In genomic region chr11:111836766-111837165, GRCh38 we compare ENCODE assay signal across 13 cellular contexts. TPM values are rescaled to one million over a fixed set of nuclear protein-coding genes. Genes with fewer than 3 reads are reported as not detected.
DNase-seq lines count a peak whose midpoint lies in the region; ATAC-seq, FAIRE-seq and TF ChIP-seq lines count a peak whose summit lies in the region.
"Had no signal": no experiment of that assay in that cellular context is flagged by ENCODE, and none has a peak within 500 bp of the region (broad histone marks: within the 10 kb centered on the region; RNA-seq: fewer than 3 reads in every experiment).

No MANE protein-coding gene starts in this region.

- H3K9ac ChIP-seq in liver (ENCODE audit: low read depth in 1 of 2, low read length in 2 of 2) (no peak overlapping the region), HepG2 (ENCODE audit: insufficient read depth, low read depth, low read length) (no peak overlapping the region)

- TF ChIP-seq RAD21 in liver (IDR thresholded peaks at IDR 0.05) (no peak), HepG2 (CRISPR knock-in tag; IDR thresholded peaks at IDR 0.05) (no peak)

- no peak overlapping the region for H2AFZ ChIP-seq in HepG2 (ENCODE audit: low read length)

- H3K27ac Mint-ChIP-seq in activated CD8-positive, alpha-beta T cell treated with anti-CD3 and anti-CD28 coated beads, Interleukin-2, amount 10 ng/mL, durations not matched to agents 7 days and 5 days = no peak overlapping the region
- H3K27ac Mint-ChIP-seq: activated CD4-positive, alpha-beta memory T cell treated with anti-CD3 and anti-CD28 coated beads for 36 hours had no signal

- no peaks in the 10 kb centered on the region for H3K36me3 ChIP-seq in liver (ENCODE audit: control insufficient read depth in 4 of 4, insufficient read depth in 3 of 4, low read depth in 1 of 4, low read length in 3 of 4)
- peaks cover 3 to 28% of the 10 kb centered on the region in 2 experiments for H3K36me3 ChIP-seq in HepG2 (replicated peaks in 1 of 2; ENCODE audit: control insufficient read depth in 1 of 2, insufficient read depth in 2 of 2, low read length in 2 of 2)
- peaks cover 0 to 50% (median 8%) of the 10 kb centered on the region in 4 donors for H3K36me3 ChIP-seq in upper lobe of left lung
- peaks cover 0 to 80% (median 7%) of the 10 kb centered on the region in 3 donors for H3K36me3 ChIP-seq in esophagus squamous epithelium
- H3K36me3 ChIP-seq: colonic mucosa had no signal

- no peak overlapping the region for H3K4me2 ChIP-seq in HepG2 (ENCODE audit: low read depth, low read length)
- H3K4me2 ChIP-seq: A549 had no signal

- FAIRE-seq in HepG2 (lab: Jason Lieb, UNC) = no peak
- FAIRE-seq: A549, islet of Langerhans had no signal

- TF ChIP-seq POLR2A in HepG2 (IDR thresholded peaks at IDR 0.05; ENCODE audit: insufficient read depth in 1 of 2, low read depth in 2 of 2, low read length in 2 of 2) = no peak
- no peak for TF ChIP-seq POLR2A in upper lobe of left lung (IDR thresholded peaks at IDR 0.05)
- no peak for TF ChIP-seq POLR2A in esophagus squamous epithelium (IDR thresholded peaks at IDR 0.05)

- H3K4me3 ChIP-seq in liver (ENCODE audit: low read depth in 1 of 3, low read length in 3 of 3) (no peak overlapping the region), HepG2 (replicated peaks in 1 of 3; ENCODE audit: insufficient read depth in 1 of 3, low read depth in 2 of 3, low read length in 3 of 3) (no peak overlapping the region), upper lobe of left lung (no peak overlapping the region), esophagus squamous epithelium (no peak overlapping the region)
- H3K4me3 ChIP-seq: A549, colonic mucosa had no signal

- H4K20me1 ChIP-seq in HepG2 (ENCODE audit: insufficient read depth, low read length) = no peaks in the 10 kb centered on the region

- H3K9me3 ChIP-seq in liver (ENCODE audit: control insufficient read depth in 4 of 4, low read length in 3 of 4) = no peaks in the 10 kb centered on the region
- H3K9me3 ChIP-seq in HepG2 (ENCODE audit: low read length) = no peaks in the 10 kb centered on the region
- no peaks in the 10 kb centered on the region for H3K9me3 ChIP-seq in upper lobe of left lung
- H3K9me3 ChIP-seq in esophagus squamous epithelium = no peaks in the 10 kb centered on the region
- H3K9me3 ChIP-seq: A549, colonic mucosa had no signal

- peaks cover 20% of the 10 kb centered on the region for H3K4me1 Mint-ChIP-seq in activated CD8-positive, alpha-beta T cell treated with anti-CD3 and anti-CD28 coated beads, Interleukin-2, amount 10 ng/mL, durations not matched to agents 7 days and 5 days (ENCODE audit: low read depth)

- H3K79me2 ChIP-seq in HepG2 (ENCODE audit: insufficient read depth, low read length) = no peaks in the 10 kb centered on the region

- TF ChIP-seq CTCF in liver (IDR thresholded peaks at IDR 0.05; ENCODE audit: low read depth, low read length, missing input control) = no peak
- TF ChIP-seq CTCF in HepG2 (CRISPR knock-in tag; IDR thresholded peaks at IDR 0.05) = no peak
- no peak for TF ChIP-seq CTCF in upper lobe of left lung (IDR thresholded peaks at IDR 0.05)
- TF ChIP-seq CTCF in esophagus squamous epithelium (IDR thresholded peaks at IDR 0.05) = no peak

- no peak for TF ChIP-seq EP300 in HepG2 (IDR thresholded peaks at IDR 0.05; ENCODE audit: low read depth in 2 of 2, low read length in 2 of 2)
- no peak for TF ChIP-seq EP300 in HepG2 (CRISPR knock-in tag; IDR thresholded peaks at IDR 0.05; ENCODE audit: borderline replicate concordance)
- no peak for TF ChIP-seq EP300 in upper lobe of left lung (IDR thresholded peaks at IDR 0.05)

- DNase-seq in HepG2 (ENCODE audit: low spot score) = no peak
- no peak for DNase-seq in activated CD8-positive, alpha-beta T cell treated with anti-CD3 and anti-CD28 coated beads, Interleukin-2, amount 10 ng/mL, durations not matched to agents 7 days and 5 days
- no peak for DNase-seq in upper lobe of left lung
- DNase-seq in NCI-H1105 treated with DMSO at 0.1 percent for 48 hours (lab: John Stamatoyannopoulos, UW) = no peak
- no peak for DNase-seq in esophagus squamous epithelium (lab: John Stamatoyannopoulos, UW)
- no peak for DNase-seq in Ammon's horn (ENCODE audit: low spot score)
- DNase-seq: activated CD4-positive, alpha-beta memory T cell treated with anti-CD3 and anti-CD28 coated beads for 36 hours; colonic mucosa; stimulated activated naive CD4-positive, alpha-beta T cell had no signal

- H3K9me3 Mint-ChIP-seq in activated CD8-positive, alpha-beta T cell treated with anti-CD3 and anti-CD28 coated beads, Interleukin-2, amount 10 ng/mL, durations not matched to agents 7 days and 5 days (ENCODE audit: insufficient read depth) = no peaks in the 10 kb centered on the region
- H3K9me3 Mint-ChIP-seq: activated CD4-positive, alpha-beta memory T cell treated with anti-CD3 and anti-CD28 coated beads for 36 hours had no signal

- H3K27me3 Mint-ChIP-seq in activated CD8-positive, alpha-beta T cell treated with anti-CD3 and anti-CD28 coated beads, Interleukin-2, amount 10 ng/mL, durations not matched to agents 7 days and 5 days (ENCODE audit: low read depth) = no peaks in the 10 kb centered on the region
- H3K27me3 Mint-ChIP-seq: activated CD4-positive, alpha-beta memory T cell treated with anti-CD3 and anti-CD28 coated beads for 36 hours had no signal

- no peaks in the 10 kb centered on the region for H3K27me3 ChIP-seq in liver (ENCODE audit: control insufficient read depth in 4 of 4, insufficient read depth in 4 of 4, low read length in 3 of 4)
- H3K27me3 ChIP-seq in HepG2 (ENCODE audit: control insufficient read depth in 1 of 2, insufficient read depth in 2 of 2, low read length in 2 of 2) = no peaks in the 10 kb centered on the region
- no peaks in the 10 kb centered on the region for H3K27me3 ChIP-seq in upper lobe of left lung
- no peaks in the 10 kb centered on the region for H3K27me3 ChIP-seq in esophagus squamous epithelium
- H3K27me3 ChIP-seq: colonic mucosa had no signal

- no peak overlapping the region for H3K4me3 Mint-ChIP-seq in activated CD8-positive, alpha-beta T cell treated with anti-CD3 and anti-CD28 coated beads, Interleukin-2, amount 10 ng/mL, durations not matched to agents 7 days and 5 days
- H3K4me3 Mint-ChIP-seq: activated CD4-positive, alpha-beta memory T cell treated with anti-CD3 and anti-CD28 coated beads for 36 hours had no signal

- BruUV-seq in HepG2 (replicated peaks; lab: Mats Ljungman, UMichigan) = no TSS peak

- CTCF ChIA-PET in HepG2 (lab: Yijun Ruan, JAX; ENCODE audit: low intra/inter-chr PET ratio, low total read pairs) = no interaction called here
- CTCF ChIA-PET in activated CD8-positive, alpha-beta T cell treated with anti-CD3 and anti-CD28 coated beads, Interleukin-2, amount 10 ng/mL, durations not matched to agents 7 days and 5 days (lab: Charles Lee) = interaction anchor here (1.0 kb wide), 1 partner anchor 250 kb away, joined by 3 read pairs; no protein-coding TSS in a partner anchor

- peaks cover 5 to 65% (median 55%) of the 10 kb centered on the region in 4 donors for H3K4me1 ChIP-seq in liver (ENCODE audit: control insufficient read depth in 4 of 4, insufficient read depth in 4 of 4, low read length in 3 of 4)
- H3K4me1 ChIP-seq in HepG2 (ENCODE audit: insufficient read depth, low read length) = peaks cover 40% of the 10 kb centered on the region
- peaks cover 3 to 16% (median 10%) of the 10 kb centered on the region in 4 donors for H3K4me1 ChIP-seq in upper lobe of left lung
- H3K4me1 ChIP-seq in esophagus squamous epithelium = peaks cover 0 to 4% (median 0%) of the 10 kb centered on the region in 3 donors
- H3K4me1 ChIP-seq: A549, colonic mucosa had no signal

- peak overlapping the region; percentile 11 to 51 for H3K27ac ChIP-seq in liver (ENCODE audit: low read depth in 1 of 2, low read length in 2 of 2)
- H3K27ac ChIP-seq in HepG2 (ENCODE audit: extremely low read length, insufficient read depth, low read length) = no peak overlapping the region
- peak overlapping the region in 3 of 4 donors; percentile 13 to 58 (median 40) for H3K27ac ChIP-seq in upper lobe of left lung
- H3K27ac ChIP-seq in esophagus squamous epithelium = no peak overlapping the region
- H3K27ac ChIP-seq: A549, colonic mucosa had no signal

- POLR2A ChIA-PET in HepG2 (lab: Yijun Ruan, JAX) = no interaction called here
- POLR2A ChIA-PET in activated CD8-positive, alpha-beta T cell treated with anti-CD3 and anti-CD28 coated beads, Interleukin-2, amount 10 ng/mL, durations not matched to agents 7 days and 5 days (lab: Charles Lee) = no interaction called here

- H3K36me3 Mint-ChIP-seq in activated CD8-positive, alpha-beta T cell treated with anti-CD3 and anti-CD28 coated beads, Interleukin-2, amount 10 ng/mL, durations not matched to agents 7 days and 5 days (ENCODE audit: low read depth) = peaks cover 42% of the 10 kb centered on the region

- in situ Hi-C loops in HepG2 (cut with HindIII; ENCODE audit: extremely low pct_ligation_motif_present, low pct_unique_long_range_greater_than_20kb) = loop anchor here (10.0 kb wide), 1 partner anchor 382 kb away; no protein-coding TSS in a partner anchor

- ATAC-seq in HepG2 (no peak), HG03060 (IDR thresholded peaks at IDR 0.05; ENCODE audit: low read depth, unreplicated experiment) (peak; percentile 59), upper lobe of left lung (ENCODE audit: low FRiP score in 2 of 2) (peak in 1 of 2 donors; percentile 45)
- ATAC-seq in activated CD8-positive, alpha-beta T cell treated with anti-CD3 and anti-CD28 coated beads, Interleukin-2, amount 10 ng/mL, durations not matched to agents 7 days and 5 days = peak; percentile 59
- ATAC-seq: A549 had no signal

- intact Hi-C loops in HepG2 (cut with micrococcal nuclease; ENCODE audit: unreplicated experiment) (no loop called here), esophagus squamous epithelium (cut with DNase I) (loop anchor here (10.0 kb wide), 1 partner anchor 62 kb away; no protein-coding TSS in a partner anchor)

RNA-seq across cellular contexts. Expression of gene ALG9, which starts 34.6 kb away (rescaled TPM):
- 10 to 100 TPM; 25.5 to 36.3 TPM for total RNA-seq in liver
- 10 to 100 TPM; 13.7 to 14.9 TPM for polyA plus RNA-seq in liver
- 24.4 and 39.4 TPM in 2 replicates for total RNA-seq in HepG2 (2016; rRNA removed; fragmentation: Illumina TruSeq; extraction: Trizol)
- total RNA-seq in HepG2 (2016; cell fraction: cytosol; rRNA removed; fragmentation: Illumina TruSeq; extraction: Trizol; ENCODE audit: low read depth) = 18.6 and 19.8 TPM in 2 replicates
- 25.1 and 39.1 TPM in 2 replicates for total RNA-seq in HepG2 (2016; cell fraction: insoluble cytoplasmic fraction; rRNA removed; fragmentation: Illumina TruSeq; extraction: Trizol)
- total RNA-seq in HepG2 (2016; cell fraction: membrane; rRNA removed; fragmentation: Illumina TruSeq; extraction: Trizol) = 28.3 and 30.8 TPM in 2 replicates
- 31.7 and 38.6 TPM in 2 replicates for total RNA-seq in HepG2 (2016; cell fraction: nucleus; rRNA removed; fragmentation: Illumina TruSeq; extraction: Trizol)
- 33.8 and 40.6 TPM in 2 replicates for polyA plus RNA-seq in HepG2 (2011; rRNA removed)
- polyA plus RNA-seq in HepG2 (2011; cell fraction: cytosol; rRNA removed) = 25.7 and 32.6 TPM in 2 replicates
- polyA plus RNA-seq in HepG2 (2011; cell fraction: nucleus; rRNA removed) = 52.6 and 59.8 TPM in 2 replicates
- polyA plus RNA-seq in HepG2 (2012) = 25.2 and 28.4 TPM in 2 replicates
- polyA plus RNA-seq in HepG2 (2016; cell fraction: cytosol; fragmentation: Illumina TruSeq; extraction: Trizol; ENCODE audit: low read depth) = 10.2 and 12.4 TPM in 2 replicates
- 15.6 and 18.2 TPM in 2 replicates for polyA plus RNA-seq in HepG2 (2016; cell fraction: insoluble cytoplasmic fraction; fragmentation: Illumina TruSeq; extraction: Trizol; ENCODE audit: low read depth)
- polyA plus RNA-seq in HepG2 (2016; cell fraction: membrane; fragmentation: Illumina TruSeq; extraction: Trizol; ENCODE audit: low read depth) = 19.2 and 23.0 TPM in 2 replicates
- 37.0 and 41.3 TPM in 2 replicates for polyA plus RNA-seq in HepG2 (2016; cell fraction: nucleus; fragmentation: Illumina TruSeq; extraction: Trizol; ENCODE audit: insufficient read depth, low read depth)
- 46.1 and 69.1 TPM in 2 replicates for polyA minus RNA-seq in HepG2 (2011; rRNA and poly(A)+ RNA removed; ENCODE audit: low replicate concordance)
- polyA minus RNA-seq in HepG2 (2011; cell fraction: cytosol; rRNA and poly(A)+ RNA removed) = 34.0 and 38.6 TPM in 2 replicates
- 65.0 and 65.9 TPM in 2 replicates for polyA minus RNA-seq in HepG2 (2011; cell fraction: nucleus; rRNA and poly(A)+ RNA removed)
- total RNA-seq in activated CD8-positive, alpha-beta T cell treated with anti-CD3 and anti-CD28 coated beads, Interleukin-2, amount 10 ng/mL, durations not matched to agents 7 days and 5 days = 10 to 100 TPM; 29.2 to 31.1 TPM
- 10 to 100 TPM; 15.7 to 34.8 (median 20.9) TPM for total RNA-seq in upper lobe of left lung
- 10 to 100 TPM; 18.7 to 29.4 (median 21.8) TPM for total RNA-seq in esophagus squamous epithelium

RNA-seq across cellular contexts. Expression of gene FDXACB1, which starts 42.2 kb away (rescaled TPM):
- 1 to 10 TPM; 1.3 to 2.3 TPM for total RNA-seq in liver
- polyA plus RNA-seq in liver = 1 to 10 TPM in 1 of 2 donors, under 1 TPM in 1; 0.95 to 1.3 TPM
- 3.4 and 5.5 TPM in 2 replicates for total RNA-seq in HepG2 (2016; rRNA removed; fragmentation: Illumina TruSeq; extraction: Trizol)
- total RNA-seq in HepG2 (2016; cell fraction: cytosol; rRNA removed; fragmentation: Illumina TruSeq; extraction: Trizol; ENCODE audit: low read depth) = 0.61 and 0.79 TPM in 2 replicates
- total RNA-seq in HepG2 (2016; cell fraction: insoluble cytoplasmic fraction; rRNA removed; fragmentation: Illumina TruSeq; extraction: Trizol) = 3.7 and 5.0 TPM in 2 replicates
- total RNA-seq in HepG2 (2016; cell fraction: membrane; rRNA removed; fragmentation: Illumina TruSeq; extraction: Trizol) = 2.2 and 2.8 TPM in 2 replicates
- total RNA-seq in HepG2 (2016; cell fraction: nucleus; rRNA removed; fragmentation: Illumina TruSeq; extraction: Trizol) = 2.6 and 2.8 TPM in 2 replicates
- 1.1 and 1.2 TPM in 2 replicates for polyA plus RNA-seq in HepG2 (2011; rRNA removed)
- polyA plus RNA-seq in HepG2 (2011; cell fraction: cytosol; rRNA removed) = 0.59 and 0.86 TPM in 2 replicates
- 0.71 and 1.1 TPM in 2 replicates for polyA plus RNA-seq in HepG2 (2011; cell fraction: nucleus; rRNA removed)
- polyA plus RNA-seq in HepG2 (2012) = 0.97 and 0.98 TPM in 2 replicates
- polyA plus RNA-seq in HepG2 (2016; cell fraction: cytosol; fragmentation: Illumina TruSeq; extraction: Trizol; ENCODE audit: low read depth) = 0.36 and 0.42 TPM in 2 replicates
- polyA plus RNA-seq in HepG2 (2016; cell fraction: insoluble cytoplasmic fraction; fragmentation: Illumina TruSeq; extraction: Trizol; ENCODE audit: low read depth) = 3.0 and 3.3 TPM in 2 replicates
- polyA plus RNA-seq in HepG2 (2016; cell fraction: membrane; fragmentation: Illumina TruSeq; extraction: Trizol; ENCODE audit: low read depth) = 1.2 TPM in 2 replicates
- polyA plus RNA-seq in HepG2 (2016; cell fraction: nucleus; fragmentation: Illumina TruSeq; extraction: Trizol; ENCODE audit: insufficient read depth, low read depth) = 3.3 and 3.6 TPM in 2 replicates
- polyA minus RNA-seq in HepG2 (2011; rRNA and poly(A)+ RNA removed; ENCODE audit: low replicate concordance) = 0.80 and 1.9 TPM in 2 replicates
- 0.97 and 0.99 TPM in 2 replicates for polyA minus RNA-seq in HepG2 (2011; cell fraction: cytosol; rRNA and poly(A)+ RNA removed)
- polyA minus RNA-seq in HepG2 (2011; cell fraction: nucleus; rRNA and poly(A)+ RNA removed) = 1.5 and 1.7 TPM in 2 replicates
- 1 to 10 TPM; 4.4 to 5.9 TPM for total RNA-seq in activated CD8-positive, alpha-beta T cell treated with anti-CD3 and anti-CD28 coated beads, Interleukin-2, amount 10 ng/mL, durations not matched to agents 7 days and 5 days
- 1 to 10 TPM in 5 of 6 donors, under 1 TPM in 1; 0.44 to 5.2 (median 2.6) TPM for total RNA-seq in upper lobe of left lung
- 1 to 10 TPM; 1.1 to 3.3 (median 2.8) TPM for total RNA-seq in esophagus squamous epithelium

RNA-seq across cellular contexts. Expression of gene CFAP68, which starts 42.6 kb away (rescaled TPM):
- total RNA-seq in liver = 1 to 10 TPM; 6.2 to 8.2 TPM
- polyA plus RNA-seq in liver = 10 to 100 TPM; 19.3 to 27.8 TPM
- 22.2 and 23.9 TPM in 2 replicates for total RNA-seq in HepG2 (2016; rRNA removed; fragmentation: Illumina TruSeq; extraction: Trizol)
- total RNA-seq in HepG2 (2016; cell fraction: cytosol; rRNA removed; fragmentation: Illumina TruSeq; extraction: Trizol; ENCODE audit: low read depth) = 19.0 and 21.8 TPM in 2 replicates
- 20.6 and 27.8 TPM in 2 replicates for total RNA-seq in HepG2 (2016; cell fraction: insoluble cytoplasmic fraction; rRNA removed; fragmentation: Illumina TruSeq; extraction: Trizol)
- total RNA-seq in HepG2 (2016; cell fraction: membrane; rRNA removed; fragmentation: Illumina TruSeq; extraction: Trizol) = 34.5 and 36.6 TPM in 2 replicates
- total RNA-seq in HepG2 (2016; cell fraction: nucleus; rRNA removed; fragmentation: Illumina TruSeq; extraction: Trizol) = 9.7 and 12.0 TPM in 2 replicates
- 25.6 and 26.3 TPM in 2 replicates for polyA plus RNA-seq in HepG2 (2011; rRNA removed)
- 14.9 and 18.5 TPM in 2 replicates for polyA plus RNA-seq in HepG2 (2011; cell fraction: cytosol; rRNA removed)
- 5.4 and 9.9 TPM in 2 replicates for polyA plus RNA-seq in HepG2 (2011; cell fraction: nucleus; rRNA removed)
- polyA plus RNA-seq in HepG2 (2012) = 27.0 and 32.4 TPM in 2 replicates
- 44.6 and 49.4 TPM in 2 replicates for polyA plus RNA-seq in HepG2 (2016; cell fraction: cytosol; fragmentation: Illumina TruSeq; extraction: Trizol; ENCODE audit: low read depth)
- polyA plus RNA-seq in HepG2 (2016; cell fraction: insoluble cytoplasmic fraction; fragmentation: Illumina TruSeq; extraction: Trizol; ENCODE audit: low read depth) = 40.7 and 45.8 TPM in 2 replicates
- 53.9 and 57.5 TPM in 2 replicates for polyA plus RNA-seq in HepG2 (2016; cell fraction: membrane; fragmentation: Illumina TruSeq; extraction: Trizol; ENCODE audit: low read depth)
- 17.7 and 23.1 TPM in 2 replicates for polyA plus RNA-seq in HepG2 (2016; cell fraction: nucleus; fragmentation: Illumina TruSeq; extraction: Trizol; ENCODE audit: insufficient read depth, low read depth)
- polyA minus RNA-seq in HepG2 (2011; rRNA and poly(A)+ RNA removed; ENCODE audit: low replicate concordance) = 3.1 and 8.5 TPM in 2 replicates
- polyA minus RNA-seq in HepG2 (2011; cell fraction: cytosol; rRNA and poly(A)+ RNA removed) = 4.7 and 5.3 TPM in 2 replicates
- 3.1 and 6.0 TPM in 2 replicates for polyA minus RNA-seq in HepG2 (2011; cell fraction: nucleus; rRNA and poly(A)+ RNA removed)
- total RNA-seq in activated CD8-positive, alpha-beta T cell treated with anti-CD3 and anti-CD28 coated beads, Interleukin-2, amount 10 ng/mL, durations not matched to agents 7 days and 5 days = 10 to 100 TPM; 17.8 to 18.3 TPM
- 10 to 100 TPM in 5 of 6 donors, 1 to 10 TPM in 1; 2.1 to 29.4 (median 19.5) TPM for total RNA-seq in upper lobe of left lung
- total RNA-seq in esophagus squamous epithelium = 10 to 100 TPM; 12.7 to 28.8 (median 17.7) TPM

Comparison
In these comparisons a context has a peak if more than half of its experiments do, and no peak if none do; other contexts are left out.
1. H3K27ac ChIP-seq: peak in liver (2 of 2) and upper lobe of left lung (3 of 4); none in HepG2 (single experiment) and esophagus squamous epithelium (0 of 4).